Comparison of ENCODE assay signal across 15 cellular contexts in genomic region chr20:3240776-3241363, GRCh38. TPM values are rescaled to one million over a fixed set of nuclear protein-coding genes. Genes with fewer than 3 reads are reported as not detected.
DNase-seq lines count a peak whose midpoint lies in the region; TF ChIP-seq lines count a peak whose summit lies in the region.
"Had no signal": no experiment of that assay in that cellular context is flagged by ENCODE, and none has a peak within 500 bp of the region (broad histone marks: within the 10 kb centered on the region; RNA-seq: fewer than 3 reads in every experiment).

No MANE protein-coding gene starts in this region.

- H3K9me3 ChIP-seq in esophagus squamous epithelium (no peaks in the 10 kb centered on the region), neural progenitor cell (ENCODE audit: low read depth) (no peaks in the 10 kb centered on the region), OCI-LY7 (ENCODE audit: low read length) (no peaks in the 10 kb centered on the region), A673 (ENCODE audit: low read depth, low read length, poor library complexity, severe bottlenecking) (no peaks in the 10 kb centered on the region)
- H3K9me3 ChIP-seq: left lung, pancreas, vagina had no signal

- TF ChIP-seq POLR2A in esophagus squamous epithelium (IDR thresholded peaks at IDR 0.05), result no peak

- H3K27me3 Mint-ChIP-seq in activated CD4-positive, alpha-beta memory T cell treated with anti-CD3 and anti-CD28 coated beads, Interleukin-2, amount 10 ng/mL, durations not matched to agents 7 days and 5 days, result peaks cover 55% of the 10 kb centered on the region
- H3K27me3 Mint-ChIP-seq in activated CD4-positive, alpha-beta memory T cell treated with anti-CD3 and anti-CD28 coated beads for 36 hours, result peaks cover 41% of the 10 kb centered on the region
- peaks cover 68% of the 10 kb centered on the region for H3K27me3 Mint-ChIP-seq in neural progenitor cell (ENCODE audit: insufficient read depth, low read depth)

- peak overlapping the region; percentile 58 to 93 (median 80) for H3K4me3 ChIP-seq in esophagus squamous epithelium
- H3K4me3 ChIP-seq in neural progenitor cell, result no peak overlapping the region
- no peak overlapping the region for H3K4me3 ChIP-seq in OCI-LY7 (ENCODE audit: low read depth, low read length, poor library complexity, severe bottlenecking)
- H3K4me3 ChIP-seq in A673 (ENCODE audit: low read depth, low read length, poor library complexity, severe bottlenecking), result no peak overlapping the region

- H4K20me1 ChIP-seq in neural progenitor cell (ENCODE audit: low read depth) (no peaks in the 10 kb centered on the region), OCI-LY7 (ENCODE audit: insufficient read depth, low read length) (no peaks in the 10 kb centered on the region; the same call in 1 of the 2 replicates)

- no peaks in the 10 kb centered on the region for H3K9me2 ChIP-seq in OCI-LY7 (ENCODE audit: insufficient read depth, low read length)

- H3K27ac ChIP-seq in RWPE1, result peak overlapping the region; percentile 87
- no peak overlapping the region for H3K27ac ChIP-seq in esophagus squamous epithelium
- no peak overlapping the region for H3K27ac ChIP-seq in neural progenitor cell
- no peak overlapping the region for H3K27ac ChIP-seq in OCI-LY7 (ENCODE audit: low read depth, low read length, poor library complexity, severe bottlenecking)
- no peak overlapping the region for H3K27ac ChIP-seq in A673 (ENCODE audit: low read depth, low read length, poor library complexity, severe bottlenecking)
- H3K27ac ChIP-seq: left lung, pancreas, vagina had no signal

- WGBS in esophagus squamous epithelium, 2 donors, result 77 to 91% methylated on average over 7 to 11 of the region's 15 CpGs

- H3K27ac Mint-ChIP-seq in activated CD4-positive, alpha-beta memory T cell treated with anti-CD3 and anti-CD28 coated beads, Interleukin-2, amount 10 ng/mL, durations not matched to agents 7 days and 5 days, result no peak overlapping the region
- H3K27ac Mint-ChIP-seq in activated CD4-positive, alpha-beta memory T cell treated with anti-CD3 and anti-CD28 coated beads for 36 hours, result no peak overlapping the region
- H3K27ac Mint-ChIP-seq in neural progenitor cell, result no peak overlapping the region

- peaks cover 15% of the 10 kb centered on the region for H3K4me1 Mint-ChIP-seq in activated CD4-positive, alpha-beta memory T cell treated with anti-CD3 and anti-CD28 coated beads, Interleukin-2, amount 10 ng/mL, durations not matched to agents 7 days and 5 days
- peaks cover 6% of the 10 kb centered on the region for H3K4me1 Mint-ChIP-seq in activated CD4-positive, alpha-beta memory T cell treated with anti-CD3 and anti-CD28 coated beads for 36 hours (ENCODE audit: low read depth)
- peaks cover 13% of the 10 kb centered on the region for H3K4me1 Mint-ChIP-seq in neural progenitor cell

- BruUV-seq in OCI-LY7 (replicated peaks; lab: Mats Ljungman, UMichigan) (no TSS peak), A673 (replicated peaks; lab: Mats Ljungman, UMichigan) (no TSS peak)

- no peak overlapping the region for H3K4me2 ChIP-seq in neural progenitor cell
- H3K4me2 ChIP-seq in OCI-LY7 (ENCODE audit: low read length), result no peak overlapping the region

- H3K79me2 ChIP-seq in neural progenitor cell (ENCODE audit: low read depth), result no peaks in the 10 kb centered on the region
- H3K79me2 ChIP-seq in OCI-LY7 (ENCODE audit: insufficient read depth, low read depth, low read length), result no peaks in the 10 kb centered on the region

- intact Hi-C loops in activated CD4-positive, alpha-beta memory T cell treated with anti-CD3 and anti-CD28 coated beads for 36 hours (cut with micrococcal nuclease), result no loop called here
- intact Hi-C loops in esophagus squamous epithelium (cut with DNase I), result no loop called here
- intact Hi-C loops in OCI-LY7 (cut with micrococcal nuclease; ENCODE audit: unreplicated experiment), result no loop called here
- intact Hi-C loops in A673 (cut with micrococcal nuclease; ENCODE audit: unreplicated experiment), result no loop called here

- H3K36me3 Mint-ChIP-seq in activated CD4-positive, alpha-beta memory T cell treated with anti-CD3 and anti-CD28 coated beads, Interleukin-2, amount 10 ng/mL, durations not matched to agents 7 days and 5 days (ENCODE audit: low read depth), result peaks cover 3% of the 10 kb centered on the region
- no peaks in the 10 kb centered on the region for H3K36me3 Mint-ChIP-seq in activated CD4-positive, alpha-beta memory T cell treated with anti-CD3 and anti-CD28 coated beads for 36 hours
- no peaks in the 10 kb centered on the region for H3K36me3 Mint-ChIP-seq in neural progenitor cell

- no peak for DNase-seq in activated CD4-positive, alpha-beta memory T cell treated with anti-CD3 and anti-CD28 coated beads, Interleukin-2, amount 10 ng/mL, durations not matched to agents 7 days and 5 days
- DNase-seq in activated CD4-positive, alpha-beta memory T cell treated with anti-CD3 and anti-CD28 coated beads for 36 hours, result no peak
- DNase-seq in RWPE1 (ENCODE audit: low spot score) (no peak), esophagus squamous epithelium (lab: John Stamatoyannopoulos, UW) (no peak), neural progenitor cell (ENCODE audit: low spot score) (no peak), NCI-H2227 treated with DMSO at 0.1 percent for 48 hours (lab: John Stamatoyannopoulos, UW) (no peak), OCI-LY7 (ENCODE audit: low spot score) (no peak), A673 (ENCODE audit: low spot score) (no peak)
- DNase-seq: activated CD4-positive, alpha-beta T cell treated with anti-CD3 and anti-CD28 coated beads, Interleukin-2, amount 50 U/mL, for 48 hours; NCI-H2171; PC-3; stimulated activated CD4-positive, alpha-beta T cell treated with anti-CD3 and anti-CD28 coated beads, Interleukin-15, amount 100 ng/mL, for 24 hours had no signal

- peaks cover 20% of the 10 kb centered on the region for H3F3A ChIP-seq in neural progenitor cell (ENCODE audit: low read depth)

- H3K4me3 Mint-ChIP-seq in activated CD4-positive, alpha-beta memory T cell treated with anti-CD3 and anti-CD28 coated beads, Interleukin-2, amount 10 ng/mL, durations not matched to agents 7 days and 5 days, result peak overlapping the region; percentile 36
- H3K4me3 Mint-ChIP-seq in activated CD4-positive, alpha-beta memory T cell treated with anti-CD3 and anti-CD28 coated beads for 36 hours, result no peak overlapping the region
- H3K4me3 Mint-ChIP-seq in neural progenitor cell, result peak overlapping the region; percentile 70

- H3K9me3 Mint-ChIP-seq in activated CD4-positive, alpha-beta memory T cell treated with anti-CD3 and anti-CD28 coated beads, Interleukin-2, amount 10 ng/mL, durations not matched to agents 7 days and 5 days, result no peaks in the 10 kb centered on the region
- H3K9me3 Mint-ChIP-seq in activated CD4-positive, alpha-beta memory T cell treated with anti-CD3 and anti-CD28 coated beads for 36 hours, result no peaks in the 10 kb centered on the region
- peaks cover 4% of the 10 kb centered on the region for H3K9me3 Mint-ChIP-seq in neural progenitor cell

- H3K27me3 ChIP-seq in esophagus squamous epithelium (peaks cover 0 to 72% (median 0%) of the 10 kb centered on the region in 4 donors), neural progenitor cell (peaks cover 67% of the 10 kb centered on the region), A673 (replicated peaks; ENCODE audit: insufficient read depth, low read depth, low read length, poor library complexity) (peaks cover 44% of the 10 kb centered on the region)

- H3K36me3 ChIP-seq in esophagus squamous epithelium (no peaks in the 10 kb centered on the region), neural progenitor cell (no peaks in the 10 kb centered on the region), OCI-LY7 (ENCODE audit: insufficient read depth, low read length) (no peaks in the 10 kb centered on the region), A673 (ENCODE audit: insufficient read depth, low read length, poor library complexity, severe bottlenecking) (no peaks in the 10 kb centered on the region)
- H3K36me3 ChIP-seq: left lung, pancreas, vagina had no signal

- TF ChIP-seq CTCF in RWPE1 (conservative IDR thresholded peaks at IDR 0.05; ENCODE audit: low read depth) (no peak), esophagus squamous epithelium (IDR thresholded peaks at IDR 0.05) (no peak), neural progenitor cell (IDR thresholded peaks at IDR 0.05) (no peak), OCI-LY7 (conservative IDR thresholded peaks at IDR 0.05; ENCODE audit: low read length) (no peak), A673 (conservative IDR thresholded peaks at IDR 0.05; ENCODE audit: low read depth, low read length) (no peak)

- H2AFZ ChIP-seq in neural progenitor cell (replicated peaks), result no peak overlapping the region
- no peak overlapping the region for H2AFZ ChIP-seq in OCI-LY7 (ENCODE audit: low read length)

- H3K9ac ChIP-seq in neural progenitor cell, result no peak overlapping the region

- POLR2A ChIA-PET in activated CD4-positive, alpha-beta memory T cell treated with anti-CD3 and anti-CD28 coated beads, Interleukin-2, amount 10 ng/mL, durations not matched to agents 7 days and 5 days (lab: Charles Lee), result interaction anchor here (1.6 kb wide), 1 partner anchor 11 kb away, joined by 4 read pairs; no protein-coding TSS in a partner anchor
- POLR2A ChIA-PET in activated CD4-positive, alpha-beta memory T cell treated with anti-CD3 and anti-CD28 coated beads for 36 hours (lab: Charles Lee), result no interaction called here
- POLR2A ChIA-PET in RWPE1 (lab: Yijun Ruan, JAX; ENCODE audit: low non-redundant PET) (no interaction called here), OCI-LY7 (lab: Charles Lee) (no interaction called here), A673 (lab: Charles Lee; ENCODE audit: low non-redundant PET) (no interaction called here)

- CTCF ChIA-PET in activated CD4-positive, alpha-beta memory T cell treated with anti-CD3 and anti-CD28 coated beads, Interleukin-2, amount 10 ng/mL, durations not matched to agents 7 days and 5 days (lab: Charles Lee), result no interaction called here
- CTCF ChIA-PET in activated CD4-positive, alpha-beta memory T cell treated with anti-CD3 and anti-CD28 coated beads for 36 hours (lab: Charles Lee), result interaction anchor here (1.9 kb wide), 1 partner anchor 76 kb away, joined by 4 read pairs; no protein-coding TSS in a partner anchor
- CTCF ChIA-PET in RWPE1 (lab: Yijun Ruan, JAX) (no interaction called here), OCI-LY7 (lab: Charles Lee; ENCODE audit: unreplicated experiment) (no interaction called here), A673 (lab: Charles Lee) (no interaction called here)

- peaks cover 16 to 55% (median 36%) of the 10 kb centered on the region in 3 donors for H3K4me1 ChIP-seq in esophagus squamous epithelium
- peaks cover 7% of the 10 kb centered on the region for H3K4me1 ChIP-seq in neural progenitor cell
- H3K4me1 ChIP-seq in OCI-LY7 (ENCODE audit: insufficient read depth, low read length, poor library complexity, severe bottlenecking), result peaks cover 11% of the 10 kb centered on the region
- H3K4me1 ChIP-seq in A673 (ENCODE audit: insufficient read depth, low read length, poor library complexity, severe bottlenecking), result peaks cover 9% of the 10 kb centered on the region
- H3K4me1 ChIP-seq: pancreas had no signal

RNA-seq across cellular contexts. Expression of gene SLC4A11, which starts 1.9 kb away (rescaled TPM):
- total RNA-seq in activated CD4-positive, alpha-beta memory T cell treated with anti-CD3 and anti-CD28 coated beads, Interleukin-2, amount 10 ng/mL, durations not matched to agents 7 days and 5 days, result 1 to 10 TPM; 1.6 to 1.8 TPM
- 1 to 10 TPM in 1 of 2 experiments, under 1 TPM in 1; 0.87 to 1.1 TPM for total RNA-seq in activated CD4-positive, alpha-beta memory T cell treated with anti-CD3 and anti-CD28 coated beads for 36 hours
- total RNA-seq in esophagus squamous epithelium, result 10 to 100 TPM in 3 of 4 donors, 1 to 10 TPM in 1; 7.2 to 24.7 (median 17.7) TPM
- 0.95 and 3.4 TPM in 2 replicates for total RNA-seq in neural progenitor cell (ENCODE audit: low replicate concordance)
- 4.2 and 4.4 TPM in 2 replicates for total RNA-seq in OCI-LY7 (2014; rRNA removed; shearing (Covaris generic))
- 26.9 and 27.5 TPM in 2 replicates for total RNA-seq in OCI-LY7 (2022)
- total RNA-seq in A673 (2021), result 1.1 and 1.5 TPM in 2 replicates

RNA-seq across cellular contexts. Expression of gene ITPA, which starts 31.6 kb away (rescaled TPM):
- total RNA-seq in activated CD4-positive, alpha-beta memory T cell treated with anti-CD3 and anti-CD28 coated beads, Interleukin-2, amount 10 ng/mL, durations not matched to agents 7 days and 5 days, result 10 to 100 TPM; 42.3 to 49.2 TPM
- total RNA-seq in activated CD4-positive, alpha-beta memory T cell treated with anti-CD3 and anti-CD28 coated beads for 36 hours, result 10 to 100 TPM; 54.0 to 56.2 TPM
- 10 to 100 TPM; 47.1 to 54.5 (median 48.7) TPM for total RNA-seq in esophagus squamous epithelium
- 18.2 and 27.7 TPM in 2 replicates for total RNA-seq in neural progenitor cell (ENCODE audit: low replicate concordance)
- 58.0 and 66.4 TPM in 2 replicates for total RNA-seq in OCI-LY7 (2014; rRNA removed; shearing (Covaris generic))
- total RNA-seq in OCI-LY7 (2022), result 54.4 and 62.4 TPM in 2 replicates
- total RNA-seq in A673 (2021), result 79.9 and 81.3 TPM in 2 replicates

RNA-seq across cellular contexts. Expression of gene DDRGK1, which starts 36.4 kb away (rescaled TPM):
- total RNA-seq in activated CD4-positive, alpha-beta memory T cell treated with anti-CD3 and anti-CD28 coated beads, Interleukin-2, amount 10 ng/mL, durations not matched to agents 7 days and 5 days, result 10 to 100 TPM; 66.6 to 68.3 TPM
- 10 to 100 TPM; 72.1 to 76.8 TPM for total RNA-seq in activated CD4-positive, alpha-beta memory T cell treated with anti-CD3 and anti-CD28 coated beads for 36 hours
- total RNA-seq in esophagus squamous epithelium (10 to 100 TPM; 59.2 to 71.7 (median 66.4) TPM), neural progenitor cell (ENCODE audit: low replicate concordance) (27.9 and 58.4 TPM in 2 replicates), OCI-LY7 (2022) (52.0 and 55.0 TPM in 2 replicates), A673 (2021) (60.2 and 72.0 TPM in 2 replicates)
- total RNA-seq in OCI-LY7 (2014; rRNA removed; shearing (Covaris generic)), result 35.5 and 37.7 TPM in 2 replicates

Comparison
In these comparisons a context has a peak if more than half of its experiments do, and no peak if none do; other contexts are left out.
1. H3K4me3 ChIP-seq: peak in esophagus squamous epithelium (4 of 4); none in neural progenitor cell (single experiment), OCI-LY7 (single experiment) and A673 (single experiment).